In the genomic region with DNA sequence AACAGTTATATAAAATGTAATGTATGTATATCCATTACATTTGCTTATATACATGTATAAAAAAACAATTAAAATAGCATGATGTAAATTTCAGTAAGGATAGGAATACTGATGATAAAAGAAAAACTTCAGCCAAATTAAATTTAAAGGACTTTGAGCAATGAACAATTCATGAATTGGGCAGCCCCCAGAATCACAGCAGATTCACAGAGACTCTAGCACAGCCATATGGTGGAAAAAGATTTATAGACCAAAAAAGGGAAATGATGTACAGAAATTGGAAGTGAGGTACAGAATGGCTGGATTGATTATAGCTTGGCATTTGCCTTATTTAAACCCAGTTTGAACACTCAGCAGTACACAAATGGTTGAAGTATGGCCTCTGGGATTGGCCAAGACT, we compare ENCODE assay signal across 30 cellular contexts. TPM values are rescaled to one million over a fixed set of nuclear protein-coding genes. Genes with fewer than 3 reads are reported as not detected.
"Had no signal": no experiment of that assay in that cellular context is flagged by ENCODE, and none has a peak within 500 bp of the region (broad histone marks: within the 10 kb centered on the region; RNA-seq: fewer than 3 reads in every experiment).

No MANE protein-coding gene starts in this region.

- H3K9me3 ChIP-seq: stomach, suprapubic skin, testis, thoracic aorta, thyroid gland, tibial artery, tibial nerve, transverse colon, upper lobe of left lung, upper lobe of right lung, uterus, vagina had no signal

- H3K4me3 Mint-ChIP-seq: stimulated activated effector memory CD8-positive, alpha-beta T cell treated with anti-CD3 and anti-CD28 coated beads, Interleukin-12 subunit alpha, Interleukin-12 subunit beta, amount 100 ng/mL, for 72 hours; stimulated activated memory B cell treated with anti-CD40 and anti-IgM and Interleukin-4, amounts not matched to agents 10 μg/mL and 1 μg/mL and 100 μg/mL, for 72 hours; stimulated activated naive B cell treated with anti-CD40 and anti-IgM and Interleukin-4, amounts not matched to agents 10 μg/mL and 1 μg/mL and 100 μg/mL, for 72 hours; stimulated activated naive CD8-positive, alpha-beta T cell treated with anti-CD3 and anti-CD28 coated beads, Interleukin-15, amount 100 ng/mL, for 72 hours; stimulated activated naive CD8-positive, alpha-beta T cell treated with anti-CD3 and anti-CD28 coated beads, Interleukin-15, Interleukin-2, amounts not matched to agents 100 ng/mL and 50 ng/mL, for 24 hours; type B pancreatic cell had no signal

- H3K9me3 Mint-ChIP-seq: stimulated activated effector memory CD8-positive, alpha-beta T cell treated with anti-CD3 and anti-CD28 coated beads, Interleukin-12 subunit alpha, Interleukin-12 subunit beta, amount 100 ng/mL, for 72 hours; stimulated activated naive CD8-positive, alpha-beta T cell treated with anti-CD3 and anti-CD28 coated beads, Interleukin-15, amount 100 ng/mL, for 72 hours; stimulated activated naive CD8-positive, alpha-beta T cell treated with anti-CD3 and anti-CD28 coated beads, Interleukin-15, Interleukin-2, amounts not matched to agents 100 ng/mL and 50 ng/mL, for 24 hours; type B pancreatic cell had no signal

- H3K27me3 ChIP-seq: stomach, suprapubic skin, testis, thyroid gland, tibial artery, tibial nerve, transverse colon, upper lobe of left lung, upper lobe of right lung, uterus, vagina had no signal

- DNase-seq: stimulated activated CD4-positive, alpha-beta T cell treated with anti-CD3 and anti-CD28 coated beads, Interleukin-2, amount 100 ng/mL, for 48 hours; stimulated activated CD4-positive, alpha-beta T cell treated with anti-CD3 and anti-CD28 coated beads, Interleukin-4, amount 100 ng/mL, for 1 hour; stimulated activated CD4-positive, alpha-beta T cell treated with anti-CD3 and anti-CD28 coated beads, Interleukin-4, amount 100 ng/mL, for 24 hours; stimulated activated CD4-positive, alpha-beta T cell treated with anti-CD3 and anti-CD28 coated beads, Interleukin-4, amount 100 ng/mL, for 4 hours; stimulated activated CD8-positive, alpha-beta memory T cell treated with anti-CD3 and anti-CD28 coated beads, Interleukin-4, amount 100 ng/mL, for 48 hours; stimulated activated naive B cell treated with anti-CD40 and anti-IgM and Interleukin-4, amounts not matched to agents 10 μg/mL and 1 μg/mL and 100 μg/mL, for 72 hours; stimulated activated naive CD4-positive, alpha-beta T cell; stimulated activated naive CD4-positive, alpha-beta T cell treated with Interleukin-2 at 50 U/mL for 16 hours; stimulated activated naive CD8-positive, alpha-beta T cell treated with anti-CD3 and anti-CD28 coated beads, Interleukin-15, amount 100 ng/mL, for 72 hours; stimulated activated naive CD8-positive, alpha-beta T cell treated with anti-CD3 and anti-CD28 coated beads, Interleukin-15, Interleukin-2, amounts not matched to agents 100 U/mL and 50 U/mL, for 24 hours; stomach; substantia nigra; testis; thyroid gland; tibial artery; transverse colon; trophoblast cell; upper lobe of left lung; upper lobe of right lung; uterus had no signal

- FAIRE-seq: urothelium cell line had no signal

- H3K27me3 Mint-ChIP-seq: stimulated activated memory B cell treated with anti-CD40 and anti-IgM and Interleukin-4, amounts not matched to agents 10 μg/mL and 1 μg/mL and 100 μg/mL, for 72 hours; stimulated activated naive CD8-positive, alpha-beta T cell treated with anti-CD3 and anti-CD28 coated beads, Interleukin-15, amount 100 ng/mL, for 72 hours; stimulated activated naive CD8-positive, alpha-beta T cell treated with anti-CD3 and anti-CD28 coated beads, Interleukin-15, Interleukin-2, amounts not matched to agents 100 ng/mL and 50 ng/mL, for 24 hours; type B pancreatic cell had no signal

- H3K27ac ChIP-seq: stomach, suprapubic skin, testis, thoracic aorta, thyroid gland, tibial artery, tibial nerve, transverse colon, upper lobe of left lung, upper lobe of right lung, uterus, vagina had no signal

- H3K4me1 ChIP-seq: suprapubic skin, testis, thyroid gland, tibial artery, tibial nerve, transverse colon, upper lobe of left lung, upper lobe of right lung, uterus, vagina had no signal

- H3K4me3 ChIP-seq: stomach, suprapubic skin, testis, thoracic aorta, thyroid gland, tibial artery, tibial nerve, transverse colon, upper lobe of left lung, upper lobe of right lung, uterus, vagina had no signal

- H3K36me3 ChIP-seq: suprapubic skin, thoracic aorta, thyroid gland, transverse colon, uterus, vagina had no signal

- H3K27ac Mint-ChIP-seq: stimulated activated effector memory CD8-positive, alpha-beta T cell treated with anti-CD3 and anti-CD28 coated beads, Interleukin-12 subunit alpha, Interleukin-12 subunit beta, amount 100 ng/mL, for 72 hours; stimulated activated memory B cell treated with anti-CD40 and anti-IgM and Interleukin-4, amounts not matched to agents 10 μg/mL and 1 μg/mL and 100 μg/mL, for 72 hours; stimulated activated naive B cell treated with anti-CD40 and anti-IgM and Interleukin-4, amounts not matched to agents 10 μg/mL and 1 μg/mL and 100 μg/mL, for 72 hours; stimulated activated naive CD8-positive, alpha-beta T cell treated with anti-CD3 and anti-CD28 coated beads, Interleukin-15, amount 100 ng/mL, for 72 hours; stimulated activated naive CD8-positive, alpha-beta T cell treated with anti-CD3 and anti-CD28 coated beads, Interleukin-15, Interleukin-2, amounts not matched to agents 100 ng/mL and 50 ng/mL, for 24 hours; type B pancreatic cell had no signal

RNA-seq across cellular contexts. Expression of gene RAB40AL, which starts 34.7 kb away (rescaled TPM):
- polyA plus RNA-seq: urinary bladder had no signal
